Comparison of ENCODE assay signal across 9 cellular contexts in genomic region chr17:42097691-42098661, GRCh38. TPM values are rescaled to one million over a fixed set of nuclear protein-coding genes. Genes with fewer than 3 reads are reported as not detected.
DNase-seq lines count a peak whose midpoint lies in the region; ATAC-seq and TF ChIP-seq lines count a peak whose summit lies in the region.
"Had no signal": no experiment of that assay in that cellular context is flagged by ENCODE, and none has a peak within 500 bp of the region (broad histone marks: within the 10 kb centered on the region; RNA-seq: fewer than 3 reads in every experiment).

Gene ZNF385C (minus strand): TSS chr17:42098473. CDS start chr17:42063056, 35,417 bp downstream.

- H3K27me3 ChIP-seq in hepatocyte, result peaks cover 23% of the 10 kb centered on the region

- POLR2A ChIA-PET in activated CD8-positive, alpha-beta T cell treated with anti-CD3 and anti-CD28 coated beads, Interleukin-2, amount 10 ng/mL, durations not matched to agents 7 days and 5 days (lab: Charles Lee), result interaction anchor here (0.8 to 1.7 kb wide), 3 partner anchors 10 to 132 kb away, joined by 3 to 14 read pairs (median 3); partner anchors contain the start of gene DHX58

- peaks cover 19% of the 10 kb centered on the region for H3K27me3 Mint-ChIP-seq in activated CD8-positive, alpha-beta T cell treated with anti-CD3 and anti-CD28 coated beads, Interleukin-2, amount 10 ng/mL, durations not matched to agents 7 days and 5 days (ENCODE audit: low read depth)

- H2AFZ ChIP-seq in hepatocyte, result peak within 1 kb of the TSS; percentile 60

- WGBS in hepatocyte (ENCODE audit: low lambda C conversion rate, missing lambda C conversion rate), result 25% methylated on average over 37 of the region's 53 CpGs

- no peak within 1 kb of the TSS for H3K27ac ChIP-seq in hepatocyte

- peaks cover 7% of the 10 kb centered on the region for H3K4me1 ChIP-seq in hepatocyte (ENCODE audit: insufficient read depth)

- H3K4me2 ChIP-seq in hepatocyte, result peak within 1 kb of the TSS; percentile 70

- no peak within 1 kb of the TSS for H3K27ac Mint-ChIP-seq in activated CD8-positive, alpha-beta T cell treated with anti-CD3 and anti-CD28 coated beads, Interleukin-2, amount 10 ng/mL, durations not matched to agents 7 days and 5 days

- peaks cover 6% of the 10 kb centered on the region for H3K36me3 Mint-ChIP-seq in activated CD8-positive, alpha-beta T cell treated with anti-CD3 and anti-CD28 coated beads, Interleukin-2, amount 10 ng/mL, durations not matched to agents 7 days and 5 days (ENCODE audit: low read depth)

- H3K9me3 ChIP-seq in hepatocyte (ENCODE audit: low read depth), result no peaks in the 10 kb centered on the region

- DNase-seq in NCI-H345 (lab: John Stamatoyannopoulos, UW) (peak; percentile 23), NCI-H345 treated with DMSO at 0.1 percent for 48 hours (lab: John Stamatoyannopoulos, UW; ENCODE audit: unreplicated experiment) (no peak), hepatocyte (ENCODE audit: low spot score) (peak; percentile 55), DMS153 treated with DMSO at 0.1 percent for 48 hours (lab: John Stamatoyannopoulos, UW; ENCODE audit: unreplicated experiment) (no peak)
- DNase-seq in activated CD8-positive, alpha-beta T cell treated with anti-CD3 and anti-CD28 coated beads, Interleukin-2, amount 10 ng/mL, durations not matched to agents 7 days and 5 days, result no peak
- peak; percentile 65 for DNase-seq in stimulated activated naive CD8-positive, alpha-beta T cell treated with anti-CD3 and anti-CD28 coated beads, Interleukin-15, Interleukin-2, amounts not matched to agents 100 U/mL and 50 U/mL, for 24 hours
- DNase-seq: left cardiac atrium had no signal

- TF ChIP-seq CTCF in hepatocyte (IDR thresholded peaks at IDR 0.05; ENCODE audit: poor library complexity), result no peak

- peak; percentile 65 for ATAC-seq in activated CD8-positive, alpha-beta T cell treated with anti-CD3 and anti-CD28 coated beads, Interleukin-2, amount 10 ng/mL, durations not matched to agents 7 days and 5 days
- peak; percentile 61 for ATAC-seq in stimulated activated naive CD8-positive, alpha-beta T cell treated with anti-CD3 and anti-CD28 coated beads, Interleukin-15, Interleukin-2, amounts not matched to agents 100 U/mL and 50 U/mL, for 24 hours
- ATAC-seq in GM19397 (IDR thresholded peaks at IDR 0.05; ENCODE audit: unreplicated experiment) (no peak), HG02885 (IDR thresholded peaks at IDR 0.05; ENCODE audit: poor library complexity, unreplicated experiment) (no peak)

- CTCF ChIA-PET in activated CD8-positive, alpha-beta T cell treated with anti-CD3 and anti-CD28 coated beads, Interleukin-2, amount 10 ng/mL, durations not matched to agents 7 days and 5 days (lab: Charles Lee), result interaction anchor here (0.7 to 1.4 kb wide), 7 partner anchors 9 to 135 kb away, joined by 3 to 4 read pairs (median 4); partner anchors contain the start of gene NKIRAS2

- H3K4me3 ChIP-seq in hepatocyte, result no peak within 1 kb of the TSS

- no peaks in the 10 kb centered on the region for H3K79me2 ChIP-seq in hepatocyte

- no peaks in the 10 kb centered on the region for H4K20me1 ChIP-seq in hepatocyte (ENCODE audit: insufficient read depth, poor library complexity, severe bottlenecking)

- peaks cover 11% of the 10 kb centered on the region for H3K4me1 Mint-ChIP-seq in activated CD8-positive, alpha-beta T cell treated with anti-CD3 and anti-CD28 coated beads, Interleukin-2, amount 10 ng/mL, durations not matched to agents 7 days and 5 days (ENCODE audit: low read depth)

- no peaks in the 10 kb centered on the region for H3K36me3 ChIP-seq in hepatocyte (replicated peaks; ENCODE audit: insufficient read depth, low read depth)

- no peaks in the 10 kb centered on the region for H3K9me2 ChIP-seq in hepatocyte (replicated peaks; ENCODE audit: insufficient read depth)

- no peak within 1 kb of the TSS for H3K4me3 Mint-ChIP-seq in activated CD8-positive, alpha-beta T cell treated with anti-CD3 and anti-CD28 coated beads, Interleukin-2, amount 10 ng/mL, durations not matched to agents 7 days and 5 days

- H3K9me3 Mint-ChIP-seq in activated CD8-positive, alpha-beta T cell treated with anti-CD3 and anti-CD28 coated beads, Interleukin-2, amount 10 ng/mL, durations not matched to agents 7 days and 5 days (ENCODE audit: insufficient read depth), result no peaks in the 10 kb centered on the region

RNA-seq across cellular contexts. Expression of gene ZNF385C, which starts in this region (rescaled TPM):
- under 1 TPM; 0.23 to 0.47 TPM for total RNA-seq in activated CD8-positive, alpha-beta T cell treated with anti-CD3 and anti-CD28 coated beads, Interleukin-2, amount 10 ng/mL, durations not matched to agents 7 days and 5 days
- total RNA-seq in hepatocyte, result 0.04 and 0.63 TPM in 2 replicates
- polyA plus RNA-seq in hepatocyte, result 0.45 and 1.4 TPM in 2 replicates

Comparison
In these comparisons a context has a peak if more than half of its experiments do, and no peak if none do; other contexts are left out.
1. DNase-seq: peak in NCI-H345 (single experiment), hepatocyte (single experiment) and stimulated activated naive CD8-positive, alpha-beta T cell treated with anti-CD3 and anti-CD28 coated beads, Interleukin-15, Interleukin-2, amounts not matched to agents 100 U/mL and 50 U/mL, for 24 hours (single experiment); none in NCI-H345 treated with DMSO at 0.1 percent for 48 hours (single experiment), activated CD8-positive, alpha-beta T cell treated with anti-CD3 and anti-CD28 coated beads, Interleukin-2, amount 10 ng/mL, durations not matched to agents 7 days and 5 days (single experiment) and DMS153 treated with DMSO at 0.1 percent for 48 hours (single experiment).
2. Peak in ATAC-seq in activated CD8-positive, alpha-beta T cell treated with anti-CD3 and anti-CD28 coated beads, Interleukin-2, amount 10 ng/mL, durations not matched to agents 7 days and 5 days; RNA of the gene not detected or under 1 TPM.